ENCODE assay signal across 8 cellular contexts in the genomic region with DNA sequence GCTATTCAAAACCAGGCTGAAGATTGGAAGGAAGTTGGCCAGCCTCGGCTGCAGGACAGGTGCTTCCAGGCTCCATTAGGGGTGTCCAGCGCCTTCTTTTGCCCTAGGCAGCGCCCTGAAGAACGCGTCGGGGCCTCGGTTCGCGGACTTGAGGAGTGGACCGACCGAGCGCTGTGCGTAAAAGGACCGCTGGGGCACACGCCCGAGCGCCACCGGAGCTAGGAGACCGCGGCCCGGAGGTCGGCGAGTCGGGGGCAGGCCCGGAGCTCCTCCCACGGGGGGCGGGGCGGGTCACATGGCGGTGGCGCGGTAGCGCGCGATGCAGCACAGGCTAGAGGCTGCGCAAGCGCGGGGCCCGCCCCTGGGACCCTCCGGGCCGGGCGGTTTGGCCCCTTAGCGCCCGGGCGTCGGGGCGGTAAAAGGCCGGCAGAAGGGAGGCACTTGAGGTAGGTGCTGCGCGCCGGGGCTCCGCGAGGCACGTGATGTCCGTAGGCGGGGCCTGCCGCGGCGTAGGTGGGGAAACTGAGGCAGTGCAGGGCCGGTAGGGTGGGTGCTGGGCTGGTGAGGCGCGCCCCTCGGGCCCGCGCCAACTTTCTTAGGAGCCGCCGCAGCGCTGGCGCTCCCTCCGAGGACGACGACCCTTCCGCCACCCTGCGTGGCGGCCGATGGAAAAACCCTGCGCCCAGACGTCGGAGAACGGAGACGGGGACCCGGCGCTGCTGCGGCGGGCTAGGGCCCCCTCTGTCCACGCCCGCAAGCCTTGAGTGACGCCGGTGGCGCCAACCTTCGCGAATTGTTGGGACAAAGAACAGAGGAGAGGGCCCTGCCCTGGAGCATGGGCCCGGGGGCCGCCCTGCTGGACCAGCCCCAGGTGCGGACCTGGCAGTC. TPM values are rescaled to one million over a fixed set of nuclear protein-coding genes. Genes with fewer than 3 reads are reported as not detected.
DNase-seq lines count a peak whose midpoint lies in the region; ATAC-seq and TF ChIP-seq lines count a peak whose summit lies in the region.

A gene with protein sequence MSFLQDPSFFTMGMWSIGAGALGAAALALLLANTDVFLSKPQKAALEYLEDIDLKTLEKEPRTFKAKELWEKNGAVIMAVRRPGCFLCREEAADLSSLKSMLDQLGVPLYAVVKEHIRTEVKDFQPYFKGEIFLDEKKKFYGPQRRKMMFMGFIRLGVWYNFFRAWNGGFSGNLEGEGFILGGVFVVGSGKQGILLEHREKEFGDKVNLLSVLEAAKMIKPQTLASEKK (plus strand): TSS at position 354 of the 888 bp plus-strand sequence. CDS start 11,917 bp downstream, outside the sequence.

- H3F3A ChIP-seq in OCI-LY1 (ENCODE audit: insufficient read depth, low read length): no peaks in the 10 kb centered on the region

- H2AFZ ChIP-seq in OCI-LY1 (ENCODE audit: low read length): peak within 1 kb of the TSS; percentile 97

- H3K4me2 ChIP-seq in OCI-LY1 (ENCODE audit: low read length): peak within 1 kb of the TSS; percentile 91

- TF ChIP-seq CTCF in OCI-LY1 (IDR thresholded peaks at IDR 0.05; ENCODE audit: low read length) (no peak), esophagus squamous epithelium (IDR thresholded peaks at IDR 0.05) (peak in 2 of 6 experiments; percentile 7 to 9), natural killer cell (IDR thresholded peaks at IDR 0.05) (no peak)

- no peaks in the 10 kb centered on the region for H3K79me2 ChIP-seq in OCI-LY1 (ENCODE audit: insufficient read depth, low read length)

- peak within 1 kb of the TSS; percentile 96 for H3K4me3 Mint-ChIP-seq in natural killer cell
- H3K4me3 Mint-ChIP-seq in stimulated activated naive B cell treated with anti-CD40 and anti-IgM and Interleukin-4, amounts not matched to agents 10 μg/mL and 1 μg/mL and 100 μg/mL, for 72 hours: peak within 1 kb of the TSS; percentile 86 to 91

- TF ChIP-seq POLR2A in esophagus squamous epithelium (IDR thresholded peaks at IDR 0.05): peak in 2 of 4 donors; percentile 42 to 66

- H3K4me1 Mint-ChIP-seq in natural killer cell: peaks cover 14 to 15% of the 10 kb centered on the region in 2 donors
- H3K4me1 Mint-ChIP-seq in stimulated activated naive B cell treated with anti-CD40 and anti-IgM and Interleukin-4, amounts not matched to agents 10 μg/mL and 1 μg/mL and 100 μg/mL, for 72 hours: peaks cover 22 to 30% of the 10 kb centered on the region in 2 donors

- H3K4me3 ChIP-seq in OCI-LY1 (ENCODE audit: low read depth, low read length, poor library complexity, severe bottlenecking) (peak within 1 kb of the TSS; percentile 69), esophagus squamous epithelium (peak within 1 kb of the TSS; percentile 53 to 75 (median 68))

- 1 to 7% methylated on average over 3 to 11 of the region's 94 CpGs for WGBS in esophagus squamous epithelium, 2 donors

- peak within 1 kb of the TSS in 1 of 2 donors; percentile 30 for H3K27ac Mint-ChIP-seq in natural killer cell
- H3K27ac Mint-ChIP-seq in stimulated activated naive B cell treated with anti-CD40 and anti-IgM and Interleukin-4, amounts not matched to agents 10 μg/mL and 1 μg/mL and 100 μg/mL, for 72 hours: peak within 1 kb of the TSS; percentile 84

- peak; percentile 68 for DNase-seq in CD1c-positive myeloid dendritic cell (ENCODE audit: extremely low spot score)
- peak; percentile 83 for DNase-seq in GM19240 (ENCODE audit: insufficient read length, low spot score)
- peak; percentile 67 for DNase-seq in activated T-helper 1 cell treated with Interleukin-2 at 50 U/mL for 16 hours (ENCODE audit: low read depth)
- no peak for DNase-seq in esophagus squamous epithelium (lab: John Stamatoyannopoulos, UW)
- peak; percentile 72 for DNase-seq in natural killer cell
- peak; percentile 83 for DNase-seq in stimulated activated naive B cell treated with anti-CD40 and anti-IgM and Interleukin-4, amounts not matched to agents 10 μg/mL and 1 μg/mL and 100 μg/mL, for 72 hours

- H3K9ac ChIP-seq in OCI-LY1 (ENCODE audit: low read length): peak within 1 kb of the TSS; percentile 71

- H3K27me3 ChIP-seq in OCI-LY1 (ENCODE audit: insufficient read depth, low read length): no peaks in the 10 kb centered on the region
- H3K27me3 ChIP-seq in esophagus squamous epithelium: no peaks in the 10 kb centered on the region

- no peaks in the 10 kb centered on the region for H4K20me1 ChIP-seq in OCI-LY1 (ENCODE audit: insufficient read depth, low read length)

- ATAC-seq in HG03442 (IDR thresholded peaks at IDR 0.05; ENCODE audit: unreplicated experiment) (peak; percentile 92), natural killer cell (peak; percentile 92 to 96 (median 95))
- ATAC-seq in stimulated activated naive B cell treated with anti-CD40 and anti-IgM and Interleukin-4, amounts not matched to agents 10 μg/mL and 1 μg/mL and 100 μg/mL, for 72 hours (replicated peaks): peak; percentile 95 to 96

- H3K27ac ChIP-seq in OCI-LY1 (ENCODE audit: low read depth, low read length, poor library complexity, severe bottlenecking) (no peak within 1 kb of the TSS), esophagus squamous epithelium (peak within 1 kb of the TSS; percentile 79 to 90 (median 88))

- H3K4me1 ChIP-seq in OCI-LY1 (ENCODE audit: insufficient read depth, low read length, severe bottlenecking): peaks cover 20% of the 10 kb centered on the region
- H3K4me1 ChIP-seq in esophagus squamous epithelium: peaks cover 47 to 75% (median 54%) of the 10 kb centered on the region in 3 donors

- H3K9me3 ChIP-seq in OCI-LY1 (ENCODE audit: low read length): no peaks in the 10 kb centered on the region
- H3K9me3 ChIP-seq in esophagus squamous epithelium: no peaks in the 10 kb centered on the region

- H3K36me3 ChIP-seq in OCI-LY1 (ENCODE audit: insufficient read depth, low read length) (no peaks in the 10 kb centered on the region), esophagus squamous epithelium (no peaks in the 10 kb centered on the region)

- peaks cover 4 to 6% of the 10 kb centered on the region in 2 donors for H3K27me3 Mint-ChIP-seq in natural killer cell (ENCODE audit: low read depth in 2 of 2)
- H3K27me3 Mint-ChIP-seq in stimulated activated naive B cell treated with anti-CD40 and anti-IgM and Interleukin-4, amounts not matched to agents 10 μg/mL and 1 μg/mL and 100 μg/mL, for 72 hours: peaks cover 5% of the 10 kb centered on the region in 2 donors

- no peaks in the 10 kb centered on the region for H3K9me2 ChIP-seq in OCI-LY1 (ENCODE audit: low read depth, low read length)

- no peaks in the 10 kb centered on the region for H3K9me3 Mint-ChIP-seq in natural killer cell
- H3K9me3 Mint-ChIP-seq in stimulated activated naive B cell treated with anti-CD40 and anti-IgM and Interleukin-4, amounts not matched to agents 10 μg/mL and 1 μg/mL and 100 μg/mL, for 72 hours: no peaks in the 10 kb centered on the region

- intact Hi-C loops in esophagus squamous epithelium (cut with DNase I): no loop called here
- intact Hi-C loops in natural killer cell (cut with micrococcal nuclease): no loop called here

- no peaks in the 10 kb centered on the region for H3K36me3 Mint-ChIP-seq in natural killer cell
- peaks cover 0 to 2% of the 10 kb centered on the region in 2 donors for H3K36me3 Mint-ChIP-seq in stimulated activated naive B cell treated with anti-CD40 and anti-IgM and Interleukin-4, amounts not matched to agents 10 μg/mL and 1 μg/mL and 100 μg/mL, for 72 hours

RNA-seq across cellular contexts. Expression of the gene that starts here (rescaled TPM):
- total RNA-seq in esophagus squamous epithelium (100 to 1,000 TPM in 2 of 4 donors, 10 to 100 TPM in 2; 68.0 to 185 (median 103) TPM), natural killer cell (1 to 10 TPM; 1.3 to 1.8 (median 1.4) TPM)

Comparison
In these comparisons a context has a peak if more than half of its experiments do, and no peak if none do; other contexts are left out.
1. RNA of the gene that starts here (total RNA-seq): 68.0 to 185 TPM in esophagus squamous epithelium; 1.3 to 1.8 TPM in natural killer cell; every median in the first group is over 10 times any median in the second.
2. Peak in every context shown above with its lines, with median percentiles within 50 percentile points of each other: ATAC-seq.